In genomic region chr17:19334331-19334730, GRCh38 we compare ENCODE assay signal across 22 cellular contexts. TPM values are rescaled to one million over a fixed set of nuclear protein-coding genes. Genes with fewer than 3 reads are reported as not detected.
"Had no signal": no experiment of that assay in that cellular context is flagged by ENCODE, and none has a peak within 500 bp of the region (broad histone marks: within the 10 kb centered on the region; RNA-seq: fewer than 3 reads in every experiment).

No MANE protein-coding gene starts in this region.

- H3K4me3 Mint-ChIP-seq: activated CD4-positive, alpha-beta T cell treated with anti-CD3 and anti-CD28 coated beads, Interleukin-2, amount 10 ng/mL, durations not matched to agents 7 days and 5 days; activated CD8-positive, alpha-beta T cell treated with anti-CD3 and anti-CD28 coated beads for 36 hours; activated naive CD4-positive, alpha-beta T cell treated with anti-CD3 and anti-CD28 coated beads, Interleukin-2, amount 10 ng/mL, durations not matched to agents 7 days and 5 days; activated naive CD8-positive, alpha-beta T cell treated with anti-CD3 and anti-CD28 coated beads for 36 hours; activated T-cell treated with anti-CD3 and anti-CD28 coated beads, Interleukin-2, amount 50 U/mL, for 72 hours; T-helper 1 cell treated with Interleukin-12 subunit alpha and Interleukin-12 subunit beta and Interleukin-4 antibody, amounts not matched to agents 30 μg/mL and 1 μg/mL, for 36 hours; WTC11 had no signal

- H3K4me3 ChIP-seq: cardiac muscle cell had no signal

- H3K27ac ChIP-seq: brain microvascular endothelial cell, cardiac muscle cell had no signal

- H3K4me1 Mint-ChIP-seq: activated CD4-positive, alpha-beta T cell treated with anti-CD3 and anti-CD28 coated beads, Interleukin-2, amount 10 ng/mL, durations not matched to agents 7 days and 5 days; activated naive CD4-positive, alpha-beta T cell treated with anti-CD3 and anti-CD28 coated beads, Interleukin-2, amount 10 ng/mL, durations not matched to agents 7 days and 5 days had no signal

- H3K9me3 Mint-ChIP-seq: activated CD4-positive, alpha-beta T cell treated with anti-CD3 and anti-CD28 coated beads, Interleukin-2, amount 10 ng/mL, durations not matched to agents 7 days and 5 days; activated CD8-positive, alpha-beta T cell treated with anti-CD3 and anti-CD28 coated beads for 36 hours; activated naive CD4-positive, alpha-beta T cell treated with anti-CD3 and anti-CD28 coated beads, Interleukin-2, amount 10 ng/mL, durations not matched to agents 7 days and 5 days; activated naive CD8-positive, alpha-beta T cell treated with anti-CD3 and anti-CD28 coated beads for 36 hours; activated T-cell treated with anti-CD3 and anti-CD28 coated beads, Interleukin-2, amount 50 U/mL, for 72 hours; activated T-helper 2 cell treated with anti-CD3 and anti-CD28 coated beads, Interferon-gamma antibody, Interleukin-2, Interleukin-4, amounts not matched to agents 10 μg/mL and 5 μg/mL and 100 μg/mL, durations not matched to agents 14 hours and 24 hours and 36 hours; T-helper 1 cell treated with Interleukin-12 subunit alpha and Interleukin-12 subunit beta and Interleukin-4 antibody, amounts not matched to agents 30 μg/mL and 1 μg/mL, for 36 hours; WTC11 had no signal

- H3K36me3 ChIP-seq: brain microvascular endothelial cell, cardiac muscle cell had no signal

- DNase-seq: activated CD4-positive, alpha-beta T cell treated with anti-CD3 and anti-CD28 coated beads, Interleukin-2, amount 10 ng/mL, durations not matched to agents 7 days and 5 days; activated CD8-positive, alpha-beta memory T cell treated with anti-CD3 and anti-CD28 coated beads, Interleukin-2, amount 50 U/mL, for 4 hours; activated CD8-positive, alpha-beta T cell treated with anti-CD3 and anti-CD28 coated beads for 36 hours; activated gamma-delta T cell treated with Interleukin-2 at 50 U/mL for 16 hours; activated naive CD4-positive, alpha-beta T cell treated with anti-CD3 and anti-CD28 coated beads, Interleukin-2, amount 10 ng/mL, durations not matched to agents 7 days and 5 days; activated naive CD8-positive, alpha-beta T cell treated with anti-CD3 and anti-CD28 coated beads for 36 hours; activated T-cell treated with anti-CD3 and anti-CD28 coated beads, Interleukin-2, amount 50 U/mL, for 72 hours; brain microvascular endothelial cell; Kasumi-1; KBM-7; NCI-H1105 treated with DMSO at 0.1 percent for 48 hours; NCI-H1436 treated with DMSO at 0.1 percent for 48 hours; NCI-H187; NCI-H2081; NCI-H510A treated with DMSO at 0.1 percent for 48 hours; NCI-H69; SHP77 treated with DMSO at 0.1 percent for 48 hours had no signal

- H3K36me3 Mint-ChIP-seq: activated naive CD4-positive, alpha-beta T cell treated with anti-CD3 and anti-CD28 coated beads, Interleukin-2, amount 10 ng/mL, durations not matched to agents 7 days and 5 days; activated naive CD8-positive, alpha-beta T cell treated with anti-CD3 and anti-CD28 coated beads for 36 hours had no signal

- ATAC-seq: activated CD8-positive, alpha-beta T cell treated with anti-CD3 and anti-CD28 coated beads for 36 hours; activated T-cell treated with anti-CD3 and anti-CD28 coated beads, Interleukin-2, amount 50 U/mL, for 72 hours; WTC11 had no signal

- H3K27ac Mint-ChIP-seq: activated CD4-positive, alpha-beta T cell treated with anti-CD3 and anti-CD28 coated beads, Interleukin-2, amount 10 ng/mL, durations not matched to agents 7 days and 5 days; activated CD8-positive, alpha-beta T cell treated with anti-CD3 and anti-CD28 coated beads for 36 hours; activated naive CD4-positive, alpha-beta T cell treated with anti-CD3 and anti-CD28 coated beads, Interleukin-2, amount 10 ng/mL, durations not matched to agents 7 days and 5 days; activated naive CD8-positive, alpha-beta T cell treated with anti-CD3 and anti-CD28 coated beads for 36 hours; activated T-cell treated with anti-CD3 and anti-CD28 coated beads, Interleukin-2, amount 50 U/mL, for 72 hours; activated T-helper 2 cell treated with anti-CD3 and anti-CD28 coated beads, Interferon-gamma antibody, Interleukin-2, Interleukin-4, amounts not matched to agents 10 μg/mL and 5 μg/mL and 100 μg/mL, durations not matched to agents 14 hours and 24 hours and 36 hours; T-helper 1 cell treated with Interleukin-12 subunit alpha and Interleukin-12 subunit beta and Interleukin-4 antibody, amounts not matched to agents 30 μg/mL and 1 μg/mL, for 36 hours; WTC11 had no signal

- H3K27me3 ChIP-seq: brain microvascular endothelial cell, cardiac muscle cell had no signal

RNA-seq across cellular contexts. Expression of gene MFAP4, which starts 52.7 kb away (rescaled TPM):
- total RNA-seq: activated CD4-positive, alpha-beta T cell treated with anti-CD3 and anti-CD28 coated beads, Interleukin-2, amount 10 ng/mL, durations not matched to agents 7 days and 5 days; activated T-helper 2 cell treated with anti-CD3 and anti-CD28 coated beads, Interferon-gamma antibody, Interleukin-2, Interleukin-4, amounts not matched to agents 10 μg/mL and 5 μg/mL and 100 μg/mL, durations not matched to agents 14 hours and 24 hours and 36 hours; SK-MEL-5 had no signal
